Comparison of ENCODE assay signal across 20 cellular contexts in genomic region chr14:75496755-75497154, GRCh38. TPM values are rescaled to one million over a fixed set of nuclear protein-coding genes. Genes with fewer than 3 reads are reported as not detected.
A peak's percentile ranks its signal among the peaks of the same experiment; 100 is the strongest.
DNase-seq lines count a peak whose midpoint lies in the region; ATAC-seq, FAIRE-seq and TF ChIP-seq lines count a peak whose summit lies in the region.
"Had no signal": no experiment of that assay in that cellular context is flagged by ENCODE, and none has a peak within 500 bp of the region (broad histone marks: within the 10 kb centered on the region; RNA-seq: fewer than 3 reads in every experiment).

No MANE protein-coding gene starts in this region.

- H3K79me2 ChIP-seq in GM12878 (ENCODE audit: control insufficient read depth, insufficient read depth, low read length): no peaks in the 10 kb centered on the region; the same call in 1 of the 2 replicates

- no peak for FAIRE-seq in GM12878 (lab: Jason Lieb, UNC)
- FAIRE-seq: pancreas had no signal

- WGBS in GM12878 (ENCODE audit: insufficient coverage, insufficient replicate concordance, low lambda C conversion rate, missing lambda C conversion rate): 64% methylated on average over 4 of the region's 4 CpGs

- TF ChIP-seq POLR2A in GM12878 (IDR thresholded peaks at IDR 0.05; ENCODE audit: low read depth, low read length): no peak

- H3K4me2 ChIP-seq in GM12878 (ENCODE audit: control insufficient read depth, insufficient read depth): peak overlapping the region; percentile 55; the same call in 1 of the 2 replicates

- intact Hi-C loops in GM12878 (cut with micrococcal nuclease; ENCODE audit: unreplicated experiment): loop anchor here (5.0 to 10.0 kb wide), 2 partner anchors 48 to 166 kb away; partner anchors contain the start of genes ERG28 and TTLL5

- no peaks in the 10 kb centered on the region for H3K9me3 ChIP-seq in GM12878 (replicated peaks; ENCODE audit: control insufficient read depth, insufficient read depth, low read length)
- H3K9me3 ChIP-seq: heart right ventricle, pancreas, sigmoid colon, tibial artery had no signal

- in situ Hi-C loops in GM12878 (cut with MboI): no loop called here

- no TSS peak for BruUV-seq in GM12878 (replicated peaks; lab: Mats Ljungman, UMichigan)

- H3K36me3 ChIP-seq in GM12878 (ENCODE audit: control insufficient read depth in 2 of 2, insufficient read depth in 2 of 2, low read length in 1 of 2): no peaks in the 10 kb centered on the region
- H3K36me3 ChIP-seq: heart right ventricle, pancreas, sigmoid colon, tibial artery had no signal

- RAD21 ChIA-PET in GM12878 (lab: Charles Lee; ENCODE audit: unreplicated experiment): interaction anchor here (1.3 to 18.1 kb wide), 10 partner anchors 9 to 164 kb away, joined by 3 to 645 read pairs (median 10); partner anchors contain the start of genes BATF, ERG28 and TTLL5

- H3K4me1 ChIP-seq in GM12878 (ENCODE audit: control insufficient read depth, insufficient read depth, low read length): peaks cover 69% of the 10 kb centered on the region
- H3K4me1 ChIP-seq: pancreas, sigmoid colon, tibial artery had no signal

- H3K27ac Mint-ChIP-seq in stimulated activated naive CD8-positive, alpha-beta T cell treated with anti-CD3 and anti-CD28 coated beads, Interleukin-15, Interleukin-2, amounts not matched to agents 100 ng/mL and 50 ng/mL, for 24 hours: peak overlapping the region; percentile 80

- TF ChIP-seq CTCF in GM12878 (IDR thresholded peaks at IDR 0.05 in 2 of 3, conservative IDR thresholded peaks at IDR 0.05 in 1 of 3; ENCODE audit: control insufficient read depth in 2 of 3, extremely low read depth in 1 of 3, insufficient read depth in 1 of 3, low read depth in 3 of 3, low read length in 3 of 3): no peak

- DNase-seq in stimulated activated naive CD8-positive, alpha-beta T cell treated with anti-CD3 and anti-CD28 coated beads, Interleukin-15, Interleukin-2, amounts not matched to agents 100 U/mL and 50 U/mL, for 24 hours: no peak
- DNase-seq in GM12878 (ENCODE audit: low read depth, low spot score) (no peak), NCI-H748 treated with DMSO at 0.1 percent for 48 hours (lab: John Stamatoyannopoulos, UW) (no peak), NCI-H2081 (lab: John Stamatoyannopoulos, UW) (no peak)
- DNase-seq: activated effector memory CD4-positive, alpha-beta T cell treated with Interleukin-2 at 50 U/mL for 16 hours; DMS79; GOT3; heart right ventricle; NCI-H1092 treated with DMSO at 0.1 percent for 48 hours; NCI-H2081 treated with DMSO at 0.1 percent for 48 hours; NCI-H446 treated with DMSO at 0.1 percent for 48 hours; NK-92 treated with Interleukin-12 subunit alpha and Interleukin-12 subunit beta, amount 100 ng/mL, for 24 hours; pancreas; sigmoid colon; tibial artery had no signal

- CTCF ChIA-PET in GM12878 (lab: Yijun Ruan, JAX): interaction anchor here (0.9 to 19.8 kb wide), 11 partner anchors 9 to 81 kb away, joined by 3 to 520 read pairs (median 5); partner anchors contain the start of gene BATF

- peak overlapping the region; percentile 30 for H3K9ac ChIP-seq in GM12878 (ENCODE audit: control insufficient read depth, insufficient read depth, low read length)

- POLR2A ChIA-PET in GM12878 (lab: Charles Lee): interaction anchor here (1.0 to 16.2 kb wide), 3 partner anchors 20 to 71 kb away, joined by 3 to 385 read pairs (median 3); partner anchors contain the start of gene BATF

- H2AFZ ChIP-seq in GM12878 (ENCODE audit: control insufficient read depth, low read depth, low read length): peak overlapping the region; percentile 5; the same call in 1 of the 2 replicates

- peak overlapping the region; percentile 54 for H3K27ac ChIP-seq in GM12878 (ENCODE audit: control insufficient read depth, insufficient read depth)
- H3K27ac ChIP-seq: heart right ventricle, pancreas, RWPE1, sigmoid colon, tibial artery had no signal

- SMC1A ChIA-PET in GM12878 (lab: Charles Lee; ENCODE audit: uncharacterized antibody, unreplicated experiment): interaction anchor here (0.8 to 16.1 kb wide), 14 partner anchors 8 to 192 kb away, joined by 3 to 619 read pairs (median 8); partner anchors contain the start of gene BATF

- no peak for TF ChIP-seq RAD21 in GM12878 (IDR thresholded peaks at IDR 0.05; ENCODE audit: insufficient read depth, low read depth, low read length)

- no peak for TF ChIP-seq EP300 in GM12878 (IDR thresholded peaks at IDR 0.05; ENCODE audit: borderline replicate concordance in 1 of 2, control insufficient read depth in 1 of 2, low read depth in 2 of 2, low read length in 2 of 2)

- H3K4me3 Mint-ChIP-seq in stimulated activated naive CD8-positive, alpha-beta T cell treated with anti-CD3 and anti-CD28 coated beads, Interleukin-15, Interleukin-2, amounts not matched to agents 100 ng/mL and 50 ng/mL, for 24 hours: no peak overlapping the region

- H4K20me1 ChIP-seq in GM12878 (ENCODE audit: control insufficient read depth, insufficient read depth): no peaks in the 10 kb centered on the region

- no peaks in the 10 kb centered on the region for H3K36me3 Mint-ChIP-seq in stimulated activated naive CD8-positive, alpha-beta T cell treated with anti-CD3 and anti-CD28 coated beads, Interleukin-15, Interleukin-2, amounts not matched to agents 100 ng/mL and 50 ng/mL, for 24 hours (ENCODE audit: low read depth)

- H3K4me3 ChIP-seq in GM12878: no peak overlapping the region
- H3K4me3 ChIP-seq: heart right ventricle, pancreas, sigmoid colon, tibial artery had no signal

- no peaks in the 10 kb centered on the region for H3K27me3 Mint-ChIP-seq in stimulated activated naive CD8-positive, alpha-beta T cell treated with anti-CD3 and anti-CD28 coated beads, Interleukin-15, Interleukin-2, amounts not matched to agents 100 ng/mL and 50 ng/mL, for 24 hours
- H3K27me3 Mint-ChIP-seq: naive thymus-derived CD4-positive, alpha-beta T cell had no signal

- H3K4me1 Mint-ChIP-seq in stimulated activated naive CD8-positive, alpha-beta T cell treated with anti-CD3 and anti-CD28 coated beads, Interleukin-15, Interleukin-2, amounts not matched to agents 100 ng/mL and 50 ng/mL, for 24 hours (ENCODE audit: low read depth): peaks cover 69% of the 10 kb centered on the region

- no peaks in the 10 kb centered on the region for H3K27me3 ChIP-seq in GM12878 (replicated peaks in 1 of 2; ENCODE audit: control insufficient read depth in 2 of 2, insufficient read depth in 2 of 2, low read length in 1 of 2)
- H3K27me3 ChIP-seq: heart right ventricle, pancreas, sigmoid colon, tibial artery had no signal

- ATAC-seq in stimulated activated naive CD8-positive, alpha-beta T cell treated with anti-CD3 and anti-CD28 coated beads, Interleukin-15, Interleukin-2, amounts not matched to agents 100 U/mL and 50 U/mL, for 24 hours: no peak
- no peak for ATAC-seq in GM12878
- no peak for ATAC-seq in HG03108 (IDR thresholded peaks at IDR 0.05; ENCODE audit: unreplicated experiment)
- ATAC-seq: heart right ventricle had no signal

- H3K9me3 Mint-ChIP-seq in stimulated activated naive CD8-positive, alpha-beta T cell treated with anti-CD3 and anti-CD28 coated beads, Interleukin-15, Interleukin-2, amounts not matched to agents 100 ng/mL and 50 ng/mL, for 24 hours: peaks cover 4% of the 10 kb centered on the region
- H3K9me3 Mint-ChIP-seq: naive thymus-derived CD4-positive, alpha-beta T cell had no signal

TF ChIP-seq in PFSK-1, 5 proteins besides CTCF, POLR2A, EP300 and RAD21 (continues in another document):
- no peak for TF ChIP-seq TAF1 (IDR thresholded peaks at IDR 0.05; ENCODE audit: borderline replicate concordance, insufficient read depth, low read length)

TF ChIP-seq in GM12878, 131 proteins besides CTCF, POLR2A, EP300 and RAD21 (continues in another document):
- 0 out of 2 replicates have a peak, but pooled peaks have one; percentile 14 for TF ChIP-seq ZBTB4 (CRISPR knock-in tag; IDR thresholded peaks at IDR 0.05)
- 0 out of 2 replicates have a peak, but pooled peaks have one; percentile 7 for TF ChIP-seq MTA3 (IDR thresholded peaks at IDR 0.05; ENCODE audit: borderline replicate concordance, low read length)

RNA-seq across cellular contexts. Expression of gene BATF, which starts 25.5 kb away (rescaled TPM):
- not detected for polyA plus RNA-seq in PFSK-1 (2012; ENCODE audit: insufficient read length, low read depth)
- 55.3 and 58.4 TPM in 2 replicates for total RNA-seq in GM12878 (2013; cell fraction: nucleolus; rRNA removed)
- 153 and 158 TPM in 2 replicates for total RNA-seq in GM12878 (2014; rRNA removed)
- total RNA-seq in GM12878 (2014; rRNA removed; fragmentation: Illumina TruSeq; extraction: Trizol): 94.0 and 99.6 TPM in 2 replicates
- total RNA-seq in GM12878 (2021): 99.8 and 107 TPM in 2 replicates
- 105 TPM for polyA plus RNA-seq in GM12878 (2011; ENCODE audit: low read depth)
- 53.9 and 98.3 TPM in 2 replicates for polyA plus RNA-seq in GM12878 (2011; rRNA removed)
- polyA plus RNA-seq in GM12878 (2011; cell fraction: cytosol; rRNA removed): 136 and 190 TPM in 2 replicates
- 87.8 and 92.3 TPM in 2 replicates for polyA plus RNA-seq in GM12878 (2011; cell fraction: nucleus; rRNA removed)
- 86.3 and 91.1 TPM in 2 replicates for polyA plus RNA-seq in GM12878 (2012)
- polyA plus RNA-seq in GM12878 (2014; fragmentation: Illumina TruSeq; extraction: Trizol): 30.7 and 93.4 TPM in 2 replicates
- 10 to 100 TPM in 1 of 2 experiments, 1 to 10 TPM in 1; 10.0 to 30.9 TPM for polyA plus RNA-seq in GM12878 (2014; fragmentation: Nextera tagmentation; extraction: Ambion mirVana)
- polyA plus RNA-seq in GM12878 (2014; rRNA removed): 147 and 176 TPM in 2 replicates
- polyA plus RNA-seq in GM12878 (2016; fragmentation: Nextera tagmentation; extraction: Ambion mirVana): 100 to 1,000 TPM; 133 to 154 TPM
- 18.5 and 50.6 TPM in 2 replicates for polyA minus RNA-seq in GM12878 (2011; rRNA and poly(A)+ RNA removed)
- 21.5 and 22.8 TPM in 2 replicates for polyA minus RNA-seq in GM12878 (2011; cell fraction: cytosol; rRNA and poly(A)+ RNA removed)
- 22.0 and 37.2 TPM in 2 replicates for polyA minus RNA-seq in GM12878 (2011; cell fraction: nucleus; rRNA and poly(A)+ RNA removed)
